15 cellular contexts compared by ENCODE assay signal in the genomic region with DNA sequence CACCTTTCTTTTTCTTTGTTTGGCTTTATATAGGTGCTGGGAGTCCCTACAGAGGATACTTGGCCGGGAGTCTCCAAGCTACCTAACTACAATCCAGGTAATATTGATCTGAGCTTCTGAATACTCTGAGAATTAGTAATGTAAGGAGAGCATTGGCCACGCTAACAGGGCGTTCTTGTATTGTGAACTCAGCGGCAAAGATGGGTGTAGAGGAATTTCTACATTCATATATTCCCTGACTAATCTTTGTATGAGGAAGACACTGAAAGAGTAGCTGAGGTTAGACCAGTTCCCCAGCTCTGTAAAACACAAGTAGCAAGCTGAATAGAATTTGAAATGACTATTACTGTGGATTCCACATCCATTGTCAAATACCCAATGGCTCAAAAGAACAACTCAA. TPM values are rescaled to one million over a fixed set of nuclear protein-coding genes. Genes with fewer than 3 reads are reported as not detected.
DNase-seq lines count a peak whose midpoint lies in the region; ATAC-seq and TF ChIP-seq lines count a peak whose summit lies in the region.
"Had no signal": no experiment of that assay in that cellular context is flagged by ENCODE, and none has a peak within 500 bp of the region (broad histone marks: within the 10 kb centered on the region; RNA-seq: fewer than 3 reads in every experiment).

No MANE protein-coding gene starts in this region.

- BruUV-seq in Panc1 (replicated peaks; lab: Mats Ljungman, UMichigan) = no TSS peak

- WGBS in transverse colon (ENCODE audit: low coverage in 1 of 2), 2 donors = 91 to 100% methylated on average over 1 to 4 of the region's 4 CpGs

- H3K9me3 ChIP-seq in Panc1 (ENCODE audit: control insufficient read depth, insufficient read depth, low read depth, low read length) = no peaks in the 10 kb centered on the region
- H3K9me3 ChIP-seq in transverse colon = no peaks in the 10 kb centered on the region
- H3K9me3 ChIP-seq: spleen had no signal

- no peak for TF ChIP-seq POLR2A in transverse colon (IDR thresholded peaks at IDR 0.05)

- H3K4me1 ChIP-seq in Panc1 (ENCODE audit: control insufficient read depth, insufficient read depth, low read length) (peaks cover 8% of the 10 kb centered on the region; the same call in 1 of the 2 replicates), transverse colon (peaks cover 0 to 11% (median 8%) of the 10 kb centered on the region in 4 donors)

- H3K27ac ChIP-seq in Panc1 (ENCODE audit: low read length) (no peak overlapping the region; the same call in 1 of the 2 replicates), transverse colon (no peak overlapping the region)
- H3K27ac ChIP-seq: spleen had no signal

- no peaks in the 10 kb centered on the region for H3K9me3 Mint-ChIP-seq in osteocyte (ENCODE audit: unreplicated experiment)

- no peaks in the 10 kb centered on the region for H3K36me3 ChIP-seq in Panc1 (ENCODE audit: control insufficient read depth, insufficient read depth, low read length)
- H3K36me3 ChIP-seq in transverse colon = no peaks in the 10 kb centered on the region
- H3K36me3 ChIP-seq: spleen had no signal

- DNase-seq in EH (ENCODE audit: low read depth) (peak; percentile 78), Panc1 (ENCODE audit: low read depth, low spot score) (no peak), choroid plexus epithelial cell (ENCODE audit: low read depth) (peak; percentile 57), osteocyte (ENCODE audit: extremely low spot score, unreplicated experiment) (no peak), NCI-H748 treated with DMSO at 0.1 percent for 48 hours (lab: John Stamatoyannopoulos, UW) (no peak), transverse colon (no peak)
- DNase-seq: activated CD8-positive, alpha-beta T cell treated with anti-CD3 and anti-CD28 coated beads, Interleukin-2, amount 10 ng/mL, durations not matched to agents 7 days and 5 days; aorta; NCI-H2081 treated with DMSO at 0.1 percent for 48 hours; nucleus accumbens; SIG-M5; spleen had no signal

- no peak for TF ChIP-seq CTCF in Panc1 (IDR thresholded peaks at IDR 0.05)
- TF ChIP-seq CTCF in choroid plexus epithelial cell (conservative IDR thresholded peaks at IDR 0.05; ENCODE audit: low read depth, low read length) = no peak
- no peak for TF ChIP-seq CTCF in osteocyte (IDR thresholded peaks at IDR 0.05)
- TF ChIP-seq CTCF in transverse colon (IDR thresholded peaks at IDR 0.05) = no peak

- in situ Hi-C loops in Panc1 (cut with HindIII; ENCODE audit: low pct_unique_long_range_greater_than_20kb, low sequenced_read_pairs) (no loop called here), transverse colon (cut with MboI; ENCODE audit: low pct_ligation_motif_present in 1 of 4, low pct_unique_long_range_greater_than_20kb in 1 of 4, low sequenced_read_pairs in 3 of 4) (loop anchor here in 3 of 4 donors (5.0 to 25.0 kb wide), 3 partner anchors 317 to 332 kb away; no protein-coding TSS in a partner anchor)

- TF ChIP-seq EP300 in transverse colon (IDR thresholded peaks at IDR 0.05; ENCODE audit: low read depth) = no peak

- H3K4me3 ChIP-seq in Panc1 (ENCODE audit: low read depth in 2 of 2, low read length in 2 of 2) (no peak overlapping the region), choroid plexus epithelial cell (ENCODE audit: low read depth, low read length) (no peak overlapping the region), transverse colon (no peak overlapping the region)
- H3K4me3 ChIP-seq: spleen had no signal

- no peak overlapping the region for H3K4me3 Mint-ChIP-seq in osteocyte (ENCODE audit: unreplicated experiment)
- H3K4me3 Mint-ChIP-seq: activated CD8-positive, alpha-beta T cell treated with anti-CD3 and anti-CD28 coated beads, Interleukin-2, amount 10 ng/mL, durations not matched to agents 7 days and 5 days had no signal

- CTCF ChIA-PET in Panc1 (lab: Charles Lee) = no interaction called here

- intact Hi-C loops in Panc1 (cut with micrococcal nuclease; ENCODE audit: unreplicated experiment) (no loop called here), transverse colon (cut with DNase I; ENCODE audit: low total_unique reads) (no loop called here)

- H3K4me1 Mint-ChIP-seq in osteocyte (ENCODE audit: unreplicated experiment) = peaks cover 46% of the 10 kb centered on the region

- H3K36me3 Mint-ChIP-seq in osteocyte (ENCODE audit: unreplicated experiment) = no peaks in the 10 kb centered on the region

- H3K27me3 Mint-ChIP-seq in osteocyte (ENCODE audit: unreplicated experiment) = no peaks in the 10 kb centered on the region

- ATAC-seq in Panc1 (peak; percentile 26; the same call in 1 of the 2 replicates), HG02571 (IDR thresholded peaks at IDR 0.05; ENCODE audit: unreplicated experiment) (no peak), GM18519 (IDR thresholded peaks at IDR 0.05; ENCODE audit: low FRiP score, unreplicated experiment) (no peak)
- ATAC-seq: activated CD8-positive, alpha-beta T cell treated with anti-CD3 and anti-CD28 coated beads, Interleukin-2, amount 10 ng/mL, durations not matched to agents 7 days and 5 days had no signal

- POLR2A ChIA-PET in Panc1 (lab: Charles Lee) = no interaction called here

- H3K27ac Mint-ChIP-seq in osteocyte (ENCODE audit: unreplicated experiment) = peak overlapping the region; percentile 98
- H3K27ac Mint-ChIP-seq: activated CD8-positive, alpha-beta T cell treated with anti-CD3 and anti-CD28 coated beads, Interleukin-2, amount 10 ng/mL, durations not matched to agents 7 days and 5 days had no signal

- H3K27me3 ChIP-seq in Panc1 (ENCODE audit: control insufficient read depth, insufficient read depth, low read length) (no peaks in the 10 kb centered on the region), transverse colon (peaks cover 18% of the 10 kb centered on the region)

RNA-seq across cellular contexts. Expression of a gene that starts 48.5 kb away (rescaled TPM):
- 4.8 TPM for total RNA-seq in Panc1 (2021; ENCODE audit: unreplicated experiment)
- 1.3 TPM for polyA plus RNA-seq in Panc1 (2012; ENCODE audit: insufficient read length)
- total RNA-seq in osteocyte = 0.47 and 0.70 TPM in 2 replicates
- total RNA-seq in transverse colon = under 1 TPM in 2 of 4 donors, not detected in 2; 0.14 to 0.79 TPM
- total RNA-seq: activated CD8-positive, alpha-beta T cell treated with anti-CD3 and anti-CD28 coated beads, Interleukin-2, amount 10 ng/mL, durations not matched to agents 7 days and 5 days; H1 had no signal

Comparison
In these comparisons a context has a peak if more than half of its experiments do, and no peak if none do; other contexts are left out.
1. DNase-seq: peak in EH (single experiment) and choroid plexus epithelial cell (single experiment); none in Panc1 (single experiment), osteocyte (single experiment), NCI-H748 treated with DMSO at 0.1 percent for 48 hours (single experiment) and transverse colon (single experiment).